Comparison of ENCODE assay signal across 1 cellular context in genomic region chr22:30968015-30968923, GRCh38.
TF ChIP-seq lines count a peak whose summit lies in the region.

Gene MORC2 (minus strand): TSS chr22:30968774. CDS start chr22:30967889, 885 bp downstream.

TF ChIP-seq in SK-N-SH, 30 proteins besides CTCF, POLR2A, EP300 and RAD21 (continued from another document):
- TF ChIP-seq SIN3A (IDR thresholded peaks at IDR 0.05; ENCODE audit: borderline replicate concordance, low read depth, low read length): no peak
- TF ChIP-seq NRF1 (IDR thresholded peaks at IDR 0.05; ENCODE audit: low read depth, low read length): no peak
- TF ChIP-seq MEF2A (IDR thresholded peaks at IDR 0.05; ENCODE audit: borderline replicate concordance, low read depth): no peak
